1 cellular context compared by ENCODE assay signal in the genomic region with DNA sequence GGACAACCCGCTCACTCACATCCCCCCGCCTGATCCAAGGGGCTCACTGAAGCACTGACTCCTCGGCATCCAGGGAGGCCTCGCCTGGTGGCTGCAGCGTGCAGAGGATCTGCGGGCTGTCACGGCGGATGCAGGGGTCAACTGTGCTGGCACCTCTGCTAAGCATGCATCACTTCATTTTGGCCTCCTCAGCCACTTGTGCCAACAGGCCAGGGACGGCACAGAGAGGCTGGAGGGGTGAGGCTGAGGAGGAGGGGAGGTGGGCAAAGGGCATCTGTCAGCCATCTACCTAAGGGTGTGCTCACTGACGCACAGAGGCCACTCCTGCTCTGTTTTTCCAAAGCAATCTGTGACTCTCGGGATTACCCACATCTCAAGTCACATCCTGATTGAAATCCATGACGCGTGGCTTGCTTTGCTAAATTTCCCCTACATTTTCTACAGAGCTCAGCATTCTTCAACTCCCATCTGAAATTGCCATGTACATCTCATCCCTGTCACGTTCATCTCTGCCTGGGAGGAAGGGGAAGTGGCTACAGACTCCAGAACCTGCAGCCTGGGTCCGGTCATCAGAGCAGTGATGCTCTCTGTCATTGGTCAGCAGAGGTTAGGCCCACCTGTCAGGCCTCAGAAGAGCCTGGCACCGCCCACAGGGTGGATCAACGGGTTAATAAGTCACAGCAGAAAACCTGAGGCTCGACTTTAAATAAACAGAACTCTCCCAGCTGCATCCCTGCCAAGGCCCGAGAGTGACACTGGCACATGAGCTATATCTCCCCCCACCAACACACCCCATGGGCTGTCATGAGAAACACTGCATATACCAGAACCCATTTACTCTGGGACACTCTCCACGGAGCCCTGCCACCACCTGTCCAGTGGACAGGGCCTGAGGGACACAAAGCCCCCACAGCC.
TF ChIP-seq lines count a peak whose summit lies in the region.

No MANE protein-coding gene starts in this region.

TF ChIP-seq in HepG2, 621 proteins besides CTCF, POLR2A, EP300 and RAD21 (continued from another document and continues in another):
- TF ChIP-seq ZNF513 (CRISPR knock-in tag; conservative IDR thresholded peaks at IDR 0.05) (no peak), ZNF512 (CRISPR knock-in tag; IDR thresholded peaks at IDR 0.05) (no peak), CBFB (CRISPR knock-in tag; IDR thresholded peaks at IDR 0.05) (no peak), ZNF776 (CRISPR knock-in tag; IDR thresholded peaks at IDR 0.05) (no peak), RARG (CRISPR knock-in tag; IDR thresholded peaks at IDR 0.05; ENCODE audit: low read depth) (no peak), E2F5 (CRISPR knock-in tag; conservative IDR thresholded peaks at IDR 0.05) (no peak), SPEN (CRISPR knock-in tag; IDR thresholded peaks at IDR 0.05; ENCODE audit: low read depth) (peak; percentile 30; the same call in 1 of the 2 replicates), RARA (CRISPR knock-in tag; IDR thresholded peaks at IDR 0.05) (peak; percentile 30), ZNF343 (CRISPR knock-in tag; IDR thresholded peaks at IDR 0.05) (no peak), KDM5B (CRISPR knock-in tag; IDR thresholded peaks at IDR 0.05; ENCODE audit: borderline replicate concordance) (peak; percentile 26; the same call in 1 of the 2 replicates), REPIN1 (CRISPR knock-in tag; IDR thresholded peaks at IDR 0.05; ENCODE audit: borderline replicate concordance, low read depth) (no peak), RAD51 (IDR thresholded peaks at IDR 0.05; ENCODE audit: borderline replicate concordance) (no peak), MLX (CRISPR knock-in tag; IDR thresholded peaks at IDR 0.05) (no peak), IKZF5 (CRISPR knock-in tag; IDR thresholded peaks at IDR 0.05) (no peak; the same call in 1 of the 2 replicates), HOMEZ (CRISPR knock-in tag; IDR thresholded peaks at IDR 0.05; ENCODE audit: low read depth) (peak; percentile 10; the same call in 1 of the 2 replicates), ZNF234 (CRISPR knock-in tag; conservative IDR thresholded peaks at IDR 0.05) (no peak), BCL3 (CRISPR knock-in tag; IDR thresholded peaks at IDR 0.05) (no peak; the same call in 1 of the 2 replicates), NAIF1 (CRISPR knock-in tag; IDR thresholded peaks at IDR 0.05; ENCODE audit: borderline replicate concordance) (no peak), NFKBIZ (CRISPR knock-in tag; IDR thresholded peaks at IDR 0.05) (no peak), ZNF704 (CRISPR knock-in tag; IDR thresholded peaks at IDR 0.05; ENCODE audit: borderline replicate concordance) (no peak), PRDM4 (CRISPR knock-in tag; IDR thresholded peaks at IDR 0.05; ENCODE audit: borderline replicate concordance) (no peak), SIX4 (CRISPR knock-in tag; IDR thresholded peaks at IDR 0.05) (peak; percentile 19; the same call in 1 of the 2 replicates), SMARCE1 (IDR thresholded peaks at IDR 0.05; ENCODE audit: borderline replicate concordance) (no peak), DDIT3 (CRISPR knock-in tag; IDR thresholded peaks at IDR 0.05) (no peak), HOXA5 (CRISPR knock-in tag; IDR thresholded peaks at IDR 0.05) (no peak), TGIF2 (CRISPR knock-in tag; IDR thresholded peaks at IDR 0.05) (peak; percentile 73), ELF4 (CRISPR knock-in tag; IDR thresholded peaks at IDR 0.05; ENCODE audit: borderline replicate concordance) (no peak), ELF3 (CRISPR knock-in tag; IDR thresholded peaks at IDR 0.05) (peak; percentile 68), ZSCAN31 (CRISPR knock-in tag; IDR thresholded peaks at IDR 0.05; ENCODE audit: low read depth) (no peak; the same call in 1 of the 2 replicates), ZNF263 (CRISPR knock-in tag; IDR thresholded peaks at IDR 0.05) (peak; percentile 47; the same call in 1 of the 2 replicates), POGK (CRISPR knock-in tag; conservative IDR thresholded peaks at IDR 0.05) (no peak), SATB2 (CRISPR knock-in tag; IDR thresholded peaks at IDR 0.05) (no peak)
- TF ChIP-seq, protein P1, sequence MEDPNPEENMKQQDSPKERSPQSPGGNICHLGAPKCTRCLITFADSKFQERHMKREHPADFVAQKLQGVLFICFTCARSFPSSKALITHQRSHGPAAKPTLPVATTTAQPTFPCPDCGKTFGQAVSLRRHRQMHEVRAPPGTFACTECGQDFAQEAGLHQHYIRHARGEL (CRISPR knock-in tag; IDR thresholded peaks at IDR 0.05) = no peak
- TF ChIP-seq, protein P2, sequence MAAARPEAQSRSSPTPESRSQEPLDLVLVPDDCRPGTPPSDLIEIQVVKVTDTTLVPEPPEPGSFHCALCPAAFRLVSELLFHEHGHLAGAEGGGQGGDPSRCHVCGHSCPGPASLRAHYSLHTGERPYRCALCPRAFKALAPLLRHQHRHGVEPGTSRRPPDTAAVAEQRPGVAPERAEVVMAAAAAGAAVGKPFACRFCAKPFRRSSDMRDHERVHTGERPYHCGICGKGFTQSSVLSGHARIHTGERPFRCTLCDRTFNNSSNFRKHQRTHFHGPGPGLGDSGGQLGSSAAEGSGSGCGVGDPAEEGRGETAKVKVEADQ (CRISPR knock-in tag; IDR thresholded peaks at IDR 0.05; ENCODE audit: borderline replicate concordance) = no peak
- TF ChIP-seq, protein P3, sequence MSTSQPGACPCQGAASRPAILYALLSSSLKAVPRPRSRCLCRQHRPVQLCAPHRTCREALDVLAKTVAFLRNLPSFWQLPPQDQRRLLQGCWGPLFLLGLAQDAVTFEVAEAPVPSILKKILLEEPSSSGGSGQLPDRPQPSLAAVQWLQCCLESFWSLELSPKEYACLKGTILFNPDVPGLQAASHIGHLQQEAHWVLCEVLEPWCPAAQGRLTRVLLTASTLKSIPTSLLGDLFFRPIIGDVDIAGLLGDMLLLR (CRISPR knock-in tag; IDR thresholded peaks at IDR 0.05) = no peak
